ENCODE assay signal across 20 cellular contexts in the genomic region with DNA sequence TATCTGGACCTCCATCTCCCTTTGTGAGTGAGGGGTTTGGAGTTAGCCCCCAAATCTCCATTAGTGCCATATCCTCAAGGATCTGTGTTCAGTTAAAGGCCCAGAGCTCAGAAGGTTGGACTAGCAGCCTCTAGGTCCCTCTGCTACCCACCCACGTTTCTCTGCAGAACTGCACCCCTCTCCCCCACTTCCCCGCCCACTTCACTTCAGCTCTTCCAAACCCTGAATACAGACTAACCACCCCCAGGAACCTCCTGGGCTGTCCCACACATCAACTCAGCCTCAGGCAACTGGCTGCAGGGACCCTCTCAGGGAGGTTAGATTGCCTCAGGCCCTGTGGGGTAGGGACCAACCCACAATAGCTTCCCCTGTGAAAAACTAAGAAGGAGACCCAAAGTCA. TPM values are rescaled to one million over a fixed set of nuclear protein-coding genes. Genes with fewer than 3 reads are reported as not detected.
DNase-seq lines count a peak whose midpoint lies in the region; ATAC-seq and TF ChIP-seq lines count a peak whose summit lies in the region.
"Had no signal": no experiment of that assay in that cellular context is flagged by ENCODE, and none has a peak within 500 bp of the region (broad histone marks: within the 10 kb centered on the region; RNA-seq: fewer than 3 reads in every experiment).

No MANE protein-coding gene starts in this region.

- no peak overlapping the region for H3K27ac Mint-ChIP-seq in natural killer cell
- H3K27ac Mint-ChIP-seq in natural killer cell treated with Interleukin-12 subunit alpha and Interleukin-12 subunit beta and Interleukin-15 and Interleukin-18, amount 100 ng/mL, for 72 hours = no peak overlapping the region
- H3K27ac Mint-ChIP-seq in brain = peak overlapping the region in 1 of 5 experiments; percentile 61
- H3K27ac Mint-ChIP-seq: activated naive CD4-positive, alpha-beta T cell treated with anti-CD3 and anti-CD28 coated beads, Interleukin-2, amount 10 ng/mL, durations not matched to agents 7 days and 5 days had no signal

- H3K4me1 ChIP-seq in right lobe of liver = no peaks in the 10 kb centered on the region

- H3K9me3 ChIP-seq in right lobe of liver = no peaks in the 10 kb centered on the region
- H3K9me3 ChIP-seq: mucosa of descending colon, Peyer's patch, upper lobe of left lung had no signal

- H3K27me3 Mint-ChIP-seq in natural killer cell (ENCODE audit: low read depth in 2 of 2) (no peaks in the 10 kb centered on the region), brain (no peaks in the 10 kb centered on the region)
- no peaks in the 10 kb centered on the region for H3K27me3 Mint-ChIP-seq in natural killer cell treated with Interleukin-12 subunit alpha and Interleukin-12 subunit beta and Interleukin-15 and Interleukin-18, amount 100 ng/mL, for 72 hours

- no peaks in the 10 kb centered on the region for H3K27me3 ChIP-seq in right lobe of liver
- H3K27me3 ChIP-seq: Peyer's patch, upper lobe of left lung had no signal

- H3K27ac ChIP-seq in right lobe of liver = no peak overlapping the region
- H3K27ac ChIP-seq: C4-2B, parathyroid adenoma, upper lobe of left lung had no signal

- H3K9me3 Mint-ChIP-seq in natural killer cell = no peaks in the 10 kb centered on the region
- no peaks in the 10 kb centered on the region for H3K9me3 Mint-ChIP-seq in natural killer cell treated with Interleukin-12 subunit alpha and Interleukin-12 subunit beta and Interleukin-15 and Interleukin-18, amount 100 ng/mL, for 72 hours
- H3K9me3 Mint-ChIP-seq in brain = peaks cover 0 to 3% (median 0%) of the 10 kb centered on the region in 5 experiments
- H3K9me3 Mint-ChIP-seq: activated naive CD4-positive, alpha-beta T cell treated with anti-CD3 and anti-CD28 coated beads, Interleukin-2, amount 10 ng/mL, durations not matched to agents 7 days and 5 days had no signal

- H3K36me3 Mint-ChIP-seq in natural killer cell = no peaks in the 10 kb centered on the region
- no peaks in the 10 kb centered on the region for H3K36me3 Mint-ChIP-seq in natural killer cell treated with Interleukin-12 subunit alpha and Interleukin-12 subunit beta and Interleukin-15 and Interleukin-18, amount 100 ng/mL, for 72 hours
- peaks cover 6% of the 10 kb centered on the region for H3K36me3 Mint-ChIP-seq in brain
- H3K36me3 Mint-ChIP-seq: activated naive CD4-positive, alpha-beta T cell treated with anti-CD3 and anti-CD28 coated beads, Interleukin-2, amount 10 ng/mL, durations not matched to agents 7 days and 5 days had no signal

- WGBS in right lobe of liver (ENCODE audit: insufficient coverage, low coverage, low lambda C conversion rate, missing lambda C conversion rate) = 75% methylated on average over 2 of the region's 2 CpGs

- intact Hi-C loops in natural killer cell (cut with micrococcal nuclease) = no loop called here
- intact Hi-C loops in right lobe of liver (cut with DNase I) = no loop called here

- H3K4me3 Mint-ChIP-seq in natural killer cell (peak overlapping the region; percentile 40), brain (peak overlapping the region in 3 of 5 experiments; percentile 45 to 61 (median 60))
- H3K4me3 Mint-ChIP-seq in natural killer cell treated with Interleukin-12 subunit alpha and Interleukin-12 subunit beta and Interleukin-15 and Interleukin-18, amount 100 ng/mL, for 72 hours = no peak overlapping the region
- H3K4me3 Mint-ChIP-seq: activated naive CD4-positive, alpha-beta T cell treated with anti-CD3 and anti-CD28 coated beads, Interleukin-2, amount 10 ng/mL, durations not matched to agents 7 days and 5 days had no signal

- H3K36me3 ChIP-seq in right lobe of liver = no peaks in the 10 kb centered on the region
- H3K36me3 ChIP-seq: Peyer's patch, upper lobe of left lung had no signal

- TF ChIP-seq POLR2A in right lobe of liver (IDR thresholded peaks at IDR 0.05) = no peak

- H3K4me1 Mint-ChIP-seq in natural killer cell (peaks cover 14 to 19% of the 10 kb centered on the region in 2 donors), brain (peaks cover 38% of the 10 kb centered on the region)
- H3K4me1 Mint-ChIP-seq in natural killer cell treated with Interleukin-12 subunit alpha and Interleukin-12 subunit beta and Interleukin-15 and Interleukin-18, amount 100 ng/mL, for 72 hours (ENCODE audit: low read depth in 2 of 2) = peaks cover 12% of the 10 kb centered on the region in 2 donors

- TF ChIP-seq CTCF in natural killer cell (IDR thresholded peaks at IDR 0.05) = no peak
- TF ChIP-seq CTCF in brain (conservative IDR thresholded peaks at IDR 0.05) = no peak
- TF ChIP-seq CTCF in right lobe of liver (IDR thresholded peaks at IDR 0.05) = no peak

- H3K4me3 ChIP-seq in right lobe of liver = no peak overlapping the region
- H3K4me3 ChIP-seq: mucosa of descending colon, skin epidermis, upper lobe of left lung had no signal

- ATAC-seq in natural killer cell (no peak), right lobe of liver (no peak), GM21786 (IDR thresholded peaks at IDR 0.05; ENCODE audit: unreplicated experiment) (no peak), HG02571 (IDR thresholded peaks at IDR 0.05; ENCODE audit: unreplicated experiment) (no peak)
- ATAC-seq in natural killer cell treated with Interleukin-12 subunit alpha and Interleukin-12 subunit beta and Interleukin-15 and Interleukin-18, amount 100 ng/mL, for 72 hours = no peak
- ATAC-seq: left colon, mucosa of descending colon had no signal

- DNase-seq in natural killer cell (no peak), right lobe of liver (no peak)
- no peak for DNase-seq in natural killer cell treated with Interleukin-12 subunit alpha and Interleukin-12 subunit beta and Interleukin-15 and Interleukin-18, amount 100 ng/mL, for 72 hours (ENCODE audit: low spot score)
- DNase-seq: activated CD4-positive, alpha-beta T cell treated with anti-CD3 and anti-CD28 coated beads, Interleukin-2, amount 50 U/mL, for 1 hour; activated naive CD4-positive, alpha-beta T cell treated with anti-CD3 and anti-CD28 coated beads, Interleukin-2, amount 10 ng/mL, durations not matched to agents 7 days and 5 days; cortex of kidney; DMS79; foreskin melanocyte; left colon; mucosa of descending colon; NCI-H748 treated with DMSO at 0.1 percent for 48 hours had no signal

RNA-seq across cellular contexts. Expression of a gene that starts 0.9 kb away (rescaled TPM):
- total RNA-seq in natural killer cell (not detected), right lobe of liver (1 to 10 TPM in 2 of 6 experiments, under 1 TPM in 3, not detected in 1; 0.59 to 3.9 (median 0.70) TPM)
- under 1 TPM in 1 of 2 donors, not detected in 1; 0.52 TPM for total RNA-seq in natural killer cell treated with Interleukin-12 subunit alpha and Interleukin-12 subunit beta and Interleukin-15 and Interleukin-18, amount 100 ng/mL, for 72 hours
- polyA plus RNA-seq in brain (ENCODE audit: insufficient read depth, low read depth, low replicate concordance) = 2.7 TPM
- total RNA-seq: A172 had no signal

RNA-seq across cellular contexts. Expression of a gene that starts 2.5 kb away (rescaled TPM):
- total RNA-seq in natural killer cell (1 to 10 TPM; 7.4 to 9.1 (median 7.7) TPM), right lobe of liver (1 to 10 TPM in 2 of 6 experiments, under 1 TPM in 4; 0.51 to 1.2 (median 0.85) TPM)
- 1 to 10 TPM; 5.9 to 8.8 TPM for total RNA-seq in natural killer cell treated with Interleukin-12 subunit alpha and Interleukin-12 subunit beta and Interleukin-15 and Interleukin-18, amount 100 ng/mL, for 72 hours
- 1.6 TPM for polyA plus RNA-seq in brain (ENCODE audit: insufficient read depth, low read depth, low replicate concordance)

RNA-seq across cellular contexts. Expression of a gene that starts 9.4 kb away (rescaled TPM):
- total RNA-seq in natural killer cell (not detected), right lobe of liver (not detected)
- under 1 TPM; 0.83 to 0.86 TPM for total RNA-seq in natural killer cell treated with Interleukin-12 subunit alpha and Interleukin-12 subunit beta and Interleukin-15 and Interleukin-18, amount 100 ng/mL, for 72 hours
- polyA plus RNA-seq in brain (ENCODE audit: insufficient read depth, low read depth, low replicate concordance) = not detected
- total RNA-seq: left colon, Peyer's patch had no signal

RNA-seq across cellular contexts. Expression of a gene that starts 14.4 kb away (rescaled TPM):
- total RNA-seq in natural killer cell (10 to 100 TPM in 2 of 3 donors, 1 to 10 TPM in 1; 9.3 to 22.5 (median 13.8) TPM), right lobe of liver (100 to 1,000 TPM; 133 to 416 (median 252) TPM)
- 100 to 1,000 TPM in 1 of 2 donors, 10 to 100 TPM in 1; 50.7 to 135 TPM for total RNA-seq in natural killer cell treated with Interleukin-12 subunit alpha and Interleukin-12 subunit beta and Interleukin-15 and Interleukin-18, amount 100 ng/mL, for 72 hours
- 332 TPM for polyA plus RNA-seq in brain (ENCODE audit: insufficient read depth, low read depth, low replicate concordance)

RNA-seq across cellular contexts. Expression of a gene that starts 19.3 kb away (rescaled TPM):
- total RNA-seq in natural killer cell (1 to 10 TPM in 1 of 3 donors, under 1 TPM in 2; 0.71 to 1.7 (median 0.91) TPM), right lobe of liver (1 to 10 TPM in 2 of 6 experiments, under 1 TPM in 4; 0.59 to 1.3 (median 0.90) TPM)
- total RNA-seq in natural killer cell treated with Interleukin-12 subunit alpha and Interleukin-12 subunit beta and Interleukin-15 and Interleukin-18, amount 100 ng/mL, for 72 hours = under 1 TPM in 1 of 2 donors, not detected in 1; 0.50 TPM
- 8.4 TPM for polyA plus RNA-seq in brain (ENCODE audit: insufficient read depth, low read depth, low replicate concordance)
